17 cellular contexts compared by ENCODE assay signal in the genomic region with DNA sequence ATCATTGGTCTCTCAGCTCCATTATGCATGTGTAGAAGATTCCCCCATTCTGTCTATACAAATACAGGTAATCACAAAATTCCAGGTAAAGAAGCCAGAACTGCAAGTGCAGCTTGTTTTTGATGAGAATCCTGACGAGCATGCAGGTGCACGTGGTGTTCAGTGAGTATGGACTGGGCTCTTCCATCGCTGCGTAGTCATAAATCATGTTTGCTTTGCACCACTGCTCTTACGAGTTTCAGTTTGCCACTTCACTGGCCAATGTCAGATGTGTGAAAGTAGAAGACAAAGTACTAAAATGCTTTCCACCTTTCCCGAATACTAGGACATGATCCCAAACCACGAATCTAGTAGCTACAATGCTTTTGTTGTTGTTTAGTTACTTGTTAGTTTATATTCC.
DNase-seq lines count a peak whose midpoint lies in the region; TF ChIP-seq lines count a peak whose summit lies in the region.
"Had no signal": no experiment of that assay in that cellular context is flagged by ENCODE, and none has a peak within 500 bp of the region (broad histone marks: within the 10 kb centered on the region; RNA-seq: fewer than 3 reads in every experiment).

No MANE protein-coding gene starts in this region.

- no peaks in the 10 kb centered on the region for H3K9me3 Mint-ChIP-seq in Caco-2 (ENCODE audit: unreplicated experiment)
- H3K9me3 Mint-ChIP-seq: H9 had no signal

- H3K27ac Mint-ChIP-seq in Caco-2 (ENCODE audit: unreplicated experiment), result no peak overlapping the region
- H3K27ac Mint-ChIP-seq: CD4-positive, CD25-positive, alpha-beta regulatory T cell; H9 had no signal

- H3K27me3 Mint-ChIP-seq in Caco-2 (ENCODE audit: insufficient read depth, unreplicated experiment), result peaks cover 4% of the 10 kb centered on the region
- H3K27me3 Mint-ChIP-seq: CD4-positive, CD25-positive, alpha-beta regulatory T cell had no signal

- no peaks in the 10 kb centered on the region for H3K36me3 ChIP-seq in Caco-2 (ENCODE audit: control insufficient read depth, insufficient read depth, low read length)

- no peaks in the 10 kb centered on the region for H3K4me1 ChIP-seq in Caco-2

- no peaks in the 10 kb centered on the region for H3K36me3 Mint-ChIP-seq in Caco-2 (ENCODE audit: insufficient read depth, unreplicated experiment)
- H3K36me3 Mint-ChIP-seq: CD4-positive, CD25-positive, alpha-beta regulatory T cell had no signal

- CTCF ChIA-PET in Caco-2 (lab: Charles Lee), result no interaction called here

- POLR2A ChIA-PET in Caco-2 (lab: Charles Lee), result no interaction called here

- H3K4me3 ChIP-seq in Caco-2 (ENCODE audit: low read depth, low read length), result no peak overlapping the region

- no peak overlapping the region for H3K4me3 Mint-ChIP-seq in Caco-2 (ENCODE audit: unreplicated experiment)
- H3K4me3 Mint-ChIP-seq: CD4-positive, CD25-positive, alpha-beta regulatory T cell; H9 had no signal

- H3K27me3 ChIP-seq in Caco-2 (replicated peaks; ENCODE audit: control insufficient read depth, insufficient read depth, low read length), result no peaks in the 10 kb centered on the region

- DNase-seq in DMS53 (lab: John Stamatoyannopoulos, UW), result peak; percentile 66
- no peak for DNase-seq in DMS53 treated with DMSO at 0.1 percent for 48 hours (lab: John Stamatoyannopoulos, UW; ENCODE audit: unreplicated experiment)
- DNase-seq in NCI-H1417 (lab: John Stamatoyannopoulos, UW), result peak; percentile 81 to 98 (median 94)
- peak; percentile 94 for DNase-seq in NCI-H510A treated with DMSO at 0.1 percent for 48 hours (lab: John Stamatoyannopoulos, UW)
- peak; percentile 39 for DNase-seq in renal cortical epithelial cell (ENCODE audit: low read depth)
- no peak for DNase-seq in Caco-2
- DNase-seq in NCI-H82 (lab: John Stamatoyannopoulos, UW), result no peak
- DNase-seq in cortex of kidney (lab: John Stamatoyannopoulos, UW), result no peak
- DNase-seq: CD4-positive, CD25-positive, alpha-beta regulatory T cell; DND-41; H9; IMR-90; NCI-H1694; NCI-H446 treated with DMSO at 0.1 percent for 48 hours; PC-3; RPMI8226; T-helper 1 cell had no signal

- no TSS peak for BruUV-seq in Caco-2 (replicated peaks; lab: Mats Ljungman, UMichigan)

- no peaks in the 10 kb centered on the region for H3K9me3 ChIP-seq in Caco-2

- intact Hi-C loops in Caco-2 (cut with micrococcal nuclease; ENCODE audit: unreplicated experiment), result no loop called here

- H3K4me1 Mint-ChIP-seq in Caco-2 (ENCODE audit: low read depth, unreplicated experiment), result no peaks in the 10 kb centered on the region
- H3K4me1 Mint-ChIP-seq: CD4-positive, CD25-positive, alpha-beta regulatory T cell had no signal

- no peak for TF ChIP-seq CTCF in Caco-2 (IDR thresholded peaks at IDR 0.05; ENCODE audit: insufficient read depth in 1 of 2, low read depth in 1 of 2, low read length in 1 of 2, severe bottlenecking in 1 of 2, unreplicated experiment in 1 of 2)

Comparison
In these comparisons a context has a peak if more than half of its experiments do, and no peak if none do; other contexts are left out.
1. DNase-seq: peak in DMS53 (single experiment), NCI-H1417 (3 of 3), NCI-H510A treated with DMSO at 0.1 percent for 48 hours (single experiment) and renal cortical epithelial cell (single experiment); none in DMS53 treated with DMSO at 0.1 percent for 48 hours (single experiment), Caco-2 (0 of 2), NCI-H82 (single experiment) and cortex of kidney (single experiment).